12 cellular contexts compared by ENCODE assay signal in the genomic region with DNA sequence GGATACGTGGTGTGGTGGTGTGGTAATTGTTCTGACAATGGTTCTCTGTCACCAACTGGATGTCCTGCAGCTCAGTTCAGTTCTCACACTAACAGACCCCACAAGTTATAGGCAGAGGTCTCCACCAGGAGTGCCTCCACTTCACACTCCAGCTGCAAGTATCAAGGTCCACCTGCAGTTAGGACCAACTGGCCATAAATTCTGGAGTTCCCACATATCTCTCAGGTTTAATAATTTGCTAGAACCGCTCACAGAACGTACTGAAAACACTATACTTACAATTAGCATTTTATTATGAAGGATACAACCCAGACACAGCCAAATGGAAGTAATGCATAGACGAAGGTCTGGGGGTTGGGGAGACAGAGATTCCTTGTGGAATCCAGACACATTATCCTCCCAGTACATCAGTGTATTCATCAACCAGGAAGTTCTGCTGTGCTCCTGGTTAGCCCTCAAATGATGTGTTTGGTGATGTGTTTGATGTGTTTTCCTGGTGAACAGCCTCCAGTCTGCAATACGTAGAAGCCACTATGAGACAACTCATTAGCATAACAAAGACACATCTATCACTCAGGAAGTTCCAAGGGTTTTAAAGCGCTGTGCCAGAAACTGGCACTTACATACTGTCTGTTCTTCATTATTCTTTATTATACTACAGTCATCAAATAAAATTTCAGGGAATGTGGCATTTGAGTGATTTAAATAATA. TPM values are rescaled to one million over a fixed set of nuclear protein-coding genes. Genes with fewer than 3 reads are reported as not detected.
DNase-seq lines count a peak whose midpoint lies in the region; ATAC-seq, FAIRE-seq and TF ChIP-seq lines count a peak whose summit lies in the region.
"Had no signal": no experiment of that assay in that cellular context is flagged by ENCODE, and none has a peak within 500 bp of the region (broad histone marks: within the 10 kb centered on the region; RNA-seq: fewer than 3 reads in every experiment).

No MANE protein-coding gene starts in this region.

- no peak overlapping the region for H3K9ac ChIP-seq in K562 (ENCODE audit: insufficient read depth in 1 of 2, low read depth in 2 of 2, low read length in 2 of 2)
- H3K9ac ChIP-seq in neural cell (ENCODE audit: low read length): no peak overlapping the region

- H3K9me3 ChIP-seq in K562 (replicated peaks; ENCODE audit: control insufficient read depth, insufficient read depth, low read depth, low read length) (no peaks in the 10 kb centered on the region; the same call in 1 of the 2 replicates), neural cell (ENCODE audit: low read length) (no peaks in the 10 kb centered on the region)
- H3K9me3 ChIP-seq: A549, SJSA1 had no signal

- no peak overlapping the region for H3K27ac ChIP-seq in K562 (ENCODE audit: extremely low read depth, low read depth, low read length)
- peak overlapping the region; percentile 15 for H3K27ac ChIP-seq in neural cell (ENCODE audit: low read length)
- H3K27ac ChIP-seq: A549, SJSA1 had no signal

- BruUV-seq in K562 (replicated peaks; lab: Mats Ljungman, UMichigan): no TSS peak

- in situ Hi-C loops in K562 (cut with MboI): no loop called here

- no peak overlapping the region for H3K4me2 ChIP-seq in K562 (ENCODE audit: insufficient read depth, low read length)
- H3K4me2 ChIP-seq in neural cell (ENCODE audit: low read length): peak overlapping the region; percentile 0
- H3K4me2 ChIP-seq: A549 had no signal

- CTCF ChIA-PET in K562 (lab: Yijun Ruan, JAX; ENCODE audit: low intra/inter-chr PET ratio): no interaction called here

- DNase-seq in NCI-H748 (lab: John Stamatoyannopoulos, UW; ENCODE audit: unreplicated experiment) (peak; percentile 26), NCI-H748 treated with DMSO at 0.1 percent for 48 hours (lab: John Stamatoyannopoulos, UW) (no peak), NCI-H2029 treated with DMSO at 0.1 percent for 48 hours (lab: John Stamatoyannopoulos, UW) (peak; percentile 59), K562 (ENCODE audit: extremely low read depth in 1 of 4, low spot score in 3 of 4) (no peak), NCI-H446 treated with DMSO at 0.1 percent for 48 hours (lab: John Stamatoyannopoulos, UW) (no peak)
- no peak for DNase-seq in stimulated activated CD4-positive, alpha-beta T cell treated with anti-CD3 and anti-CD28 coated beads, Interleukin-4, amount 100 ng/mL, for 24 hours
- DNase-seq: NCI-H524 had no signal

- TF ChIP-seq CTCF in K562 (IDR thresholded peaks at IDR 0.05 in 2 of 3, conservative IDR thresholded peaks at IDR 0.05 in 1 of 3; ENCODE audit: insufficient read depth in 2 of 3, low read depth in 1 of 3, low read length in 3 of 3) (no peak), neural cell (IDR thresholded peaks at IDR 0.05; ENCODE audit: poor library complexity, severe bottlenecking) (no peak)

- no peaks in the 10 kb centered on the region for H3K79me2 ChIP-seq in K562 (ENCODE audit: control insufficient read depth, insufficient read depth, low read length)
- no peaks in the 10 kb centered on the region for H3K79me2 ChIP-seq in neural cell (replicated peaks; ENCODE audit: insufficient read depth, low read length)

- TF ChIP-seq EP300 in K562 (IDR thresholded peaks at IDR 0.05; ENCODE audit: low read length): no peak
- TF ChIP-seq EP300 in neural cell (conservative IDR thresholded peaks at IDR 0.05; ENCODE audit: poor library complexity, severe bottlenecking): peak; percentile 54

- no peaks in the 10 kb centered on the region for H3K9me1 ChIP-seq in K562 (ENCODE audit: control insufficient read depth, insufficient read depth, low read length)

- H3K9me2 ChIP-seq in neural cell (ENCODE audit: insufficient read depth, low read length): no peaks in the 10 kb centered on the region

- no peaks in the 10 kb centered on the region for H3F3A ChIP-seq in neural cell (ENCODE audit: insufficient read depth, low read length, poor library complexity, severe bottlenecking)

- no peaks in the 10 kb centered on the region for H4K20me1 ChIP-seq in K562 (replicated peaks; ENCODE audit: control insufficient read depth, insufficient read depth, low read length)
- no peaks in the 10 kb centered on the region for H4K20me1 ChIP-seq in neural cell (ENCODE audit: insufficient read depth)

- TF ChIP-seq POLR2A in K562 (conservative IDR thresholded peaks at IDR 0.05): no peak

- TF ChIP-seq RAD21 in K562 (CRISPR knock-in tag; conservative IDR thresholded peaks at IDR 0.05 in 1 of 2, IDR thresholded peaks at IDR 0.05 in 1 of 2): no peak
- TF ChIP-seq RAD21 in neural cell (conservative IDR thresholded peaks at IDR 0.05): no peak

- H3K4me1 ChIP-seq in K562 (replicated peaks in 1 of 2; ENCODE audit: control insufficient read depth in 2 of 2, insufficient read depth in 2 of 2, low read length in 2 of 2): no peaks in the 10 kb centered on the region; a peak in 2 of 5 replicates
- H3K4me1 ChIP-seq: A549, SJSA1 had no signal

- ATAC-seq in K562 (no peak), HG02981 (IDR thresholded peaks at IDR 0.05; ENCODE audit: unreplicated experiment) (no peak)
- ATAC-seq: A549 had no signal

- WGBS in K562 (ENCODE audit: insufficient coverage, low coverage, missing lambda C conversion rate): 70% methylated on average over 6 of the region's 6 CpGs

- no peak overlapping the region for H2AFZ ChIP-seq in K562 (ENCODE audit: low read depth, low read length)
- H2AFZ ChIP-seq in neural cell (ENCODE audit: low read depth, low read length): no peak overlapping the region

- H3K27me3 ChIP-seq in K562 (ENCODE audit: control insufficient read depth in 2 of 2, insufficient read depth in 2 of 2, low read length in 2 of 2): no peaks in the 10 kb centered on the region
- H3K27me3 ChIP-seq in neural cell (ENCODE audit: insufficient read depth, low read depth, low read length): no peaks in the 10 kb centered on the region
- H3K27me3 ChIP-seq: SJSA1 had no signal

- POLR2A ChIA-PET in K562 (lab: Yijun Ruan, JAX): no interaction called here

- H3K4me3 ChIP-seq in K562 (no peak overlapping the region), neural cell (ENCODE audit: low read length) (peak overlapping the region; percentile 30)
- H3K4me3 ChIP-seq: A549, SJSA1 had no signal

- H3K36me3 ChIP-seq in K562 (ENCODE audit: control insufficient read depth, insufficient read depth, low read length): no peaks in the 10 kb centered on the region
- H3K36me3 ChIP-seq in neural cell (ENCODE audit: insufficient read depth, low read length): no peaks in the 10 kb centered on the region
- H3K36me3 ChIP-seq: SJSA1 had no signal

- FAIRE-seq in K562 (lab: Jason Lieb, UNC): peak; percentile 49
- FAIRE-seq: A549 had no signal

- intact Hi-C loops in K562 (cut with micrococcal nuclease): no loop called here

RNA-seq across cellular contexts. Expression of gene OGN, which starts 25.4 kb away (rescaled TPM):
- not detected in 2 replicates for total RNA-seq in K562 (2011; cell fraction: chromatin; rRNA removed; ENCODE audit: low replicate concordance)
- total RNA-seq in K562 (2011; cell fraction: nucleolus; rRNA removed): not detected in 2 replicates
- not detected in 2 replicates for total RNA-seq in K562 (2011; cell fraction: nucleoplasm; rRNA removed)
- total RNA-seq in K562 (2014; rRNA removed) (not detected in 2 replicates), K562 (2014; rRNA removed; fragmentation: Illumina TruSeq; extraction: Trizol) (not detected in 2 replicates), K562 (2015; rRNA removed; fragmentation: Illumina TruSeq; extraction: Trizol) (not detected in 2 replicates), K562 (2021) (0.07 and 0.16 TPM in 2 replicates)
- polyA plus RNA-seq in K562 (2011; rRNA removed) (not detected in 2 replicates), K562 (2014; fragmentation: Illumina TruSeq; extraction: Trizol) (not detected in 2 replicates), K562 (2014; fragmentation: Nextera tagmentation; extraction: Ambion mirVana) (under 1 TPM in 1 of 2 experiments, not detected in 1; 0.17 TPM), K562 (2014; rRNA removed) (not detected in 2 replicates), neural cell (0.12 TPM in 1 of 2 replicates, not detected in the other)
- polyA plus RNA-seq in K562 (2011; cell fraction: cytosol; rRNA removed): not detected in 2 replicates
- polyA plus RNA-seq in K562 (2011; cell fraction: nucleus; rRNA removed): not detected in 2 replicates
- 0.04 and 0.07 TPM in 2 replicates for polyA plus RNA-seq in K562 (2012)
- not detected in 2 replicates for polyA minus RNA-seq in K562 (2011; rRNA and poly(A)+ RNA removed)
- not detected in 2 replicates for polyA minus RNA-seq in K562 (2011; cell fraction: cytosol; rRNA and poly(A)+ RNA removed)
- not detected in 2 replicates for polyA minus RNA-seq in K562 (2011; cell fraction: nucleus; rRNA and poly(A)+ RNA removed)
- not detected in 2 replicates for polyA minus RNA-seq in neural cell
- total RNA-seq: activated CD8-positive, alpha-beta memory T cell treated with anti-CD3 and anti-CD28 coated beads for 36 hours; SJSA1 had no signal
- polyA plus RNA-seq: A549 had no signal

RNA-seq across cellular contexts. Expression of gene OMD, which starts 45.3 kb away (rescaled TPM):
- not detected in 2 replicates for total RNA-seq in K562 (2011; cell fraction: chromatin; rRNA removed; ENCODE audit: low replicate concordance)
- not detected in 2 replicates for total RNA-seq in K562 (2011; cell fraction: nucleolus; rRNA removed)
- not detected in 2 replicates for total RNA-seq in K562 (2011; cell fraction: nucleoplasm; rRNA removed)
- total RNA-seq in K562 (2014; rRNA removed) (not detected in 2 replicates), K562 (2014; rRNA removed; fragmentation: Illumina TruSeq; extraction: Trizol) (not detected in 2 replicates), K562 (2015; rRNA removed; fragmentation: Illumina TruSeq; extraction: Trizol) (not detected in 2 replicates), K562 (2021) (not detected in 2 replicates)
- polyA plus RNA-seq in K562 (2011; rRNA removed) (not detected in 2 replicates), K562 (2014; fragmentation: Illumina TruSeq; extraction: Trizol) (not detected in 2 replicates), K562 (2014; fragmentation: Nextera tagmentation; extraction: Ambion mirVana) (under 1 TPM in 1 of 2 experiments, not detected in 1; 0.21 TPM), K562 (2014; rRNA removed) (not detected in 2 replicates), neural cell (not detected in 2 replicates)
- polyA plus RNA-seq in K562 (2011; cell fraction: cytosol; rRNA removed): not detected in 2 replicates
- polyA plus RNA-seq in K562 (2011; cell fraction: nucleus; rRNA removed): not detected in 2 replicates
- 0.04 TPM in 1 of 2 replicates, not detected in the other for polyA plus RNA-seq in K562 (2012)
- not detected in 2 replicates for polyA minus RNA-seq in K562 (2011; rRNA and poly(A)+ RNA removed)
- not detected in 2 replicates for polyA minus RNA-seq in K562 (2011; cell fraction: cytosol; rRNA and poly(A)+ RNA removed)
- not detected in 2 replicates for polyA minus RNA-seq in K562 (2011; cell fraction: nucleus; rRNA and poly(A)+ RNA removed)
- polyA minus RNA-seq in neural cell: not detected in 2 replicates
- total RNA-seq: activated CD8-positive, alpha-beta memory T cell treated with anti-CD3 and anti-CD28 coated beads for 36 hours had no signal
- polyA plus RNA-seq: A549 had no signal

RNA-seq across cellular contexts. Expression of gene CENPP, which starts 53.2 kb away (rescaled TPM):
- total RNA-seq in K562 (2011; cell fraction: chromatin; rRNA removed; ENCODE audit: low replicate concordance): 35.9 and 70.6 TPM in 2 replicates
- 8.8 and 13.2 TPM in 2 replicates for total RNA-seq in K562 (2011; cell fraction: nucleolus; rRNA removed)
- 30.5 and 30.9 TPM in 2 replicates for total RNA-seq in K562 (2011; cell fraction: nucleoplasm; rRNA removed)
- total RNA-seq in K562 (2014; rRNA removed) (16.1 and 17.7 TPM in 2 replicates), K562 (2014; rRNA removed; fragmentation: Illumina TruSeq; extraction: Trizol) (22.6 and 27.7 TPM in 2 replicates), K562 (2015; rRNA removed; fragmentation: Illumina TruSeq; extraction: Trizol) (23.4 and 28.5 TPM in 2 replicates), K562 (2021) (17.9 and 19.7 TPM in 2 replicates)
- polyA plus RNA-seq in K562 (2011; rRNA removed) (15.0 and 17.9 TPM in 2 replicates), K562 (2014; fragmentation: Illumina TruSeq; extraction: Trizol) (24.1 and 25.8 TPM in 2 replicates), K562 (2014; fragmentation: Nextera tagmentation; extraction: Ambion mirVana) (10 to 100 TPM in 1 of 2 experiments, 1 to 10 TPM in 1; 8.0 to 10.2 TPM), K562 (2014; rRNA removed) (18.5 and 20.9 TPM in 2 replicates), neural cell (2.8 and 5.0 TPM in 2 replicates)
- 2.5 and 3.3 TPM in 2 replicates for polyA plus RNA-seq in K562 (2011; cell fraction: cytosol; rRNA removed)
- 3.6 and 3.7 TPM in 2 replicates for polyA plus RNA-seq in K562 (2011; cell fraction: nucleus; rRNA removed)
- 13.4 and 15.8 TPM in 2 replicates for polyA plus RNA-seq in K562 (2012)
- polyA minus RNA-seq in K562 (2011; rRNA and poly(A)+ RNA removed): 12.7 and 16.5 TPM in 2 replicates
- 5.6 and 7.9 TPM in 2 replicates for polyA minus RNA-seq in K562 (2011; cell fraction: cytosol; rRNA and poly(A)+ RNA removed)
- polyA minus RNA-seq in K562 (2011; cell fraction: nucleus; rRNA and poly(A)+ RNA removed): 8.3 and 17.5 TPM in 2 replicates
- 6.6 and 8.0 TPM in 2 replicates for polyA minus RNA-seq in neural cell

RNA-seq across cellular contexts. Expression of gene NOL8, which starts 53.8 kb away (rescaled TPM):
- total RNA-seq in K562 (2011; cell fraction: chromatin; rRNA removed; ENCODE audit: low replicate concordance): 88.1 and 253 TPM in 2 replicates
- 39.0 and 50.7 TPM in 2 replicates for total RNA-seq in K562 (2011; cell fraction: nucleolus; rRNA removed)
- total RNA-seq in K562 (2011; cell fraction: nucleoplasm; rRNA removed): 86.3 and 124 TPM in 2 replicates
- 46.9 and 51.3 TPM in 2 replicates for total RNA-seq in K562 (2014; rRNA removed)
- 57.1 and 64.7 TPM in 2 replicates for total RNA-seq in K562 (2014; rRNA removed; fragmentation: Illumina TruSeq; extraction: Trizol)
- total RNA-seq in K562 (2015; rRNA removed; fragmentation: Illumina TruSeq; extraction: Trizol): 57.4 and 64.8 TPM in 2 replicates
- 51.5 and 55.0 TPM in 2 replicates for total RNA-seq in K562 (2021)
- 41.3 and 51.9 TPM in 2 replicates for polyA plus RNA-seq in K562 (2011; rRNA removed)
- 7.6 and 12.9 TPM in 2 replicates for polyA plus RNA-seq in K562 (2011; cell fraction: cytosol; rRNA removed)
- 76.6 and 92.6 TPM in 2 replicates for polyA plus RNA-seq in K562 (2011; cell fraction: nucleus; rRNA removed)
- polyA plus RNA-seq in K562 (2012): 31.0 and 43.3 TPM in 2 replicates
- 66.0 and 88.8 TPM in 2 replicates for polyA plus RNA-seq in K562 (2014; fragmentation: Illumina TruSeq; extraction: Trizol)
- 10 to 100 TPM; 83.4 to 91.5 TPM for polyA plus RNA-seq in K562 (2014; fragmentation: Nextera tagmentation; extraction: Ambion mirVana)
- polyA plus RNA-seq in K562 (2014; rRNA removed): 58.7 and 62.5 TPM in 2 replicates
- polyA minus RNA-seq in K562 (2011; rRNA and poly(A)+ RNA removed): 122 and 141 TPM in 2 replicates
- polyA minus RNA-seq in K562 (2011; cell fraction: cytosol; rRNA and poly(A)+ RNA removed): 22.0 and 31.9 TPM in 2 replicates
- polyA minus RNA-seq in K562 (2011; cell fraction: nucleus; rRNA and poly(A)+ RNA removed): 63.4 and 103 TPM in 2 replicates
- polyA plus RNA-seq in neural cell: 12.6 and 25.3 TPM in 2 replicates
- polyA minus RNA-seq in neural cell: 22.9 and 38.3 TPM in 2 replicates

Comparison
In these comparisons a context has a peak if more than half of its experiments do, and no peak if none do; other contexts are left out.
1. DNase-seq: peak in NCI-H748 (single experiment) and NCI-H2029 treated with DMSO at 0.1 percent for 48 hours (single experiment); none in NCI-H748 treated with DMSO at 0.1 percent for 48 hours (single experiment), K562 (0 of 4), NCI-H446 treated with DMSO at 0.1 percent for 48 hours (single experiment) and stimulated activated CD4-positive, alpha-beta T cell treated with anti-CD3 and anti-CD28 coated beads, Interleukin-4, amount 100 ng/mL, for 24 hours (single experiment).